1 cellular context compared by ENCODE assay signal in genomic region chrX:47208108-47208507, GRCh38.
TF ChIP-seq lines count a peak whose summit lies in the region.

No MANE protein-coding gene starts in this region.

TF ChIP-seq in SK-N-SH, 30 proteins besides CTCF, POLR2A, EP300 and RAD21:
- TF ChIP-seq, protein P1, sequence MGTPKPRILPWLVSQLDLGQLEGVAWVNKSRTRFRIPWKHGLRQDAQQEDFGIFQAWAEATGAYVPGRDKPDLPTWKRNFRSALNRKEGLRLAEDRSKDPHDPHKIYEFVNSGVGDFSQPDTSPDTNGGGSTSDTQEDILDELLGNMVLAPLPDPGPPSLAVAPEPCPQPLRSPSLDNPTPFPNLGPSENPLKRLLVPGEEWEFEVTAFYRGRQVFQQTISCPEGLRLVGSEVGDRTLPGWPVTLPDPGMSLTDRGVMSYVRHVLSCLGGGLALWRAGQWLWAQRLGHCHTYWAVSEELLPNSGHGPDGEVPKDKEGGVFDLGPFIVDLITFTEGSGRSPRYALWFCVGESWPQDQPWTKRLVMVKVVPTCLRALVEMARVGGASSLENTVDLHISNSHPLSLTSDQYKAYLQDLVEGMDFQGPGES (IDR thresholded peaks at IDR 0.05; ENCODE audit: low read depth, low read length), result no peak
- TF ChIP-seq SIN3A (IDR thresholded peaks at IDR 0.05; ENCODE audit: borderline replicate concordance, low read depth, low read length) (no peak), GABPA (IDR thresholded peaks at IDR 0.05; ENCODE audit: low read depth) (no peak)
